Comparison of ENCODE assay signal across 1 cellular context in the genomic region with DNA sequence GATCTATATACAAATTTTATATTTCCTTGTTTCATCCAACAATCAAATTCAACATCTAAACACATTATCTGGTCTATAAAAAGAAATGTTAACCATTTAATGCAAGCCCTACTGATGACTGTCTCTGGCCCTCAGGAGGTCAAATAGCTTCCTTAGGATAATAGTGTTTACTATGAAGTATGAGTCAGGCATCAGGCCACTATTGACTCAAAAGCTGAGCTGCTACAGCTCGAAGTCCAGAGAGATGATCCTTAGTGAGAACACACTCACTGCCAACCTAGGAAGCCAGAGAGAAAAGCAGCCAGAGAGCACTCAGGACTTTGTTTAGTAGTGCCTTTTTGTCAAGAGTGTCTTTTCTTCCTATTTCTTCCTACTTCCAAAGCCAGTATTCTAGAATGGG.
A peak's percentile ranks its signal among the peaks of the same experiment; 100 is the strongest.
TF ChIP-seq lines count a peak whose summit lies in the region.

No MANE protein-coding gene starts in this region.

TF ChIP-seq in HepG2, 621 proteins besides CTCF, POLR2A, EP300 and RAD21 (continued from another document and continues in another):
- TF ChIP-seq ZBTB40 (IDR thresholded peaks at IDR 0.05) (no peak), ZBTB40 (CRISPR knock-in tag; IDR thresholded peaks at IDR 0.05) (no peak), ZNF337 (CRISPR knock-in tag; IDR thresholded peaks at IDR 0.05; ENCODE audit: borderline replicate concordance, low read depth) (no peak), FOXO4 (CRISPR knock-in tag; conservative IDR thresholded peaks at IDR 0.05) (no peak), ZNF704 (CRISPR knock-in tag; IDR thresholded peaks at IDR 0.05; ENCODE audit: borderline replicate concordance) (no peak), ZNF329 (CRISPR knock-in tag; IDR thresholded peaks at IDR 0.05; ENCODE audit: low read depth) (no peak), MTA1 (CRISPR knock-in tag; IDR thresholded peaks at IDR 0.05; ENCODE audit: borderline replicate concordance) (no peak), BCL6 (CRISPR knock-in tag; IDR thresholded peaks at IDR 0.05) (peak; percentile 61; the same call in 1 of the 2 replicates), YY1 (IDR thresholded peaks at IDR 0.05; ENCODE audit: insufficient read depth, insufficient replicate concordance, low read depth, low read length) (no peak), TMF1 (CRISPR knock-in tag; IDR thresholded peaks at IDR 0.05; ENCODE audit: low read depth) (no peak), ZNF441 (CRISPR knock-in tag; IDR thresholded peaks at IDR 0.05; ENCODE audit: borderline replicate concordance) (0 out of 2 replicates have a peak, but pooled peaks have one; percentile 49), MED13 (CRISPR knock-in tag; IDR thresholded peaks at IDR 0.05) (no peak), ZNF772 (CRISPR knock-in tag; IDR thresholded peaks at IDR 0.05) (no peak), ZNF274 (CRISPR knock-in tag; IDR thresholded peaks at IDR 0.05) (no peak), PRMT3 (CRISPR knock-in tag; IDR thresholded peaks at IDR 0.05; ENCODE audit: borderline replicate concordance, low read depth) (no peak), STAT5B (CRISPR knock-in tag; IDR thresholded peaks at IDR 0.05) (no peak), STAG1 (CRISPR knock-in tag; IDR thresholded peaks at IDR 0.05) (peak; percentile 43), YEATS4 (CRISPR knock-in tag; IDR thresholded peaks at IDR 0.05; ENCODE audit: borderline replicate concordance) (peak; percentile 46; the same call in 1 of the 2 replicates), MBD4 (IDR thresholded peaks at IDR 0.05; ENCODE audit: borderline replicate concordance, low read length) (no peak; the same call in 1 of the 2 replicates), LCORL (IDR thresholded peaks at IDR 0.05) (no peak), LCORL (CRISPR knock-in tag; IDR thresholded peaks at IDR 0.05) (no peak), PRPF4 (IDR thresholded peaks at IDR 0.05; ENCODE audit: low read depth, low read length, poor library complexity, severe bottlenecking) (no peak), GPBP1L1 (CRISPR knock-in tag; IDR thresholded peaks at IDR 0.05) (no peak), MYNN (CRISPR knock-in tag; IDR thresholded peaks at IDR 0.05; ENCODE audit: low read depth) (no peak), ZNF263 (CRISPR knock-in tag; IDR thresholded peaks at IDR 0.05) (0 out of 2 replicates have a peak, but pooled peaks have one; percentile 19), ZMYM3 (CRISPR knock-in tag; IDR thresholded peaks at IDR 0.05) (no peak), JUN (CRISPR knock-in tag; IDR thresholded peaks at IDR 0.05) (peak; percentile 88), HNF4G (IDR thresholded peaks at IDR 0.05; ENCODE audit: borderline replicate concordance, low read depth, low read length) (peak; percentile 75; the same call in 1 of the 2 replicates), HNF4G (CRISPR knock-in tag; IDR thresholded peaks at IDR 0.05; ENCODE audit: borderline replicate concordance, low read depth) (peak; percentile 76; the same call in 1 of the 2 replicates), ZSCAN31 (CRISPR knock-in tag; IDR thresholded peaks at IDR 0.05; ENCODE audit: low read depth) (no peak), ZNF446 (CRISPR knock-in tag; IDR thresholded peaks at IDR 0.05) (no peak), NR3C1 (CRISPR knock-in tag; IDR thresholded peaks at IDR 0.05) (no peak), ZSCAN22 (CRISPR knock-in tag; IDR thresholded peaks at IDR 0.05) (no peak), ZNF331 (CRISPR knock-in tag; IDR thresholded peaks at IDR 0.05) (peak; percentile 46; the same call in 1 of the 2 replicates), ZFP41 (CRISPR knock-in tag; IDR thresholded peaks at IDR 0.05; ENCODE audit: borderline replicate concordance) (no peak), ZBTB37 (CRISPR knock-in tag; IDR thresholded peaks at IDR 0.05) (no peak), SMYD3 (CRISPR knock-in tag; IDR thresholded peaks at IDR 0.05) (0 out of 2 replicates have a peak, but pooled peaks have one; percentile 48), SIN3B (IDR thresholded peaks at IDR 0.05; ENCODE audit: low read length) (no peak), THYN1 (CRISPR knock-in tag; IDR thresholded peaks at IDR 0.05; ENCODE audit: borderline replicate concordance, low read depth) (no peak), CEBPB (IDR thresholded peaks at IDR 0.05; ENCODE audit: borderline replicate concordance, low read depth, low read length) (no peak), KDM6A (CRISPR knock-in tag; IDR thresholded peaks at IDR 0.05; ENCODE audit: low read depth) (peak; percentile 86; the same call in 1 of the 2 replicates)
- TF ChIP-seq, protein P1, sequence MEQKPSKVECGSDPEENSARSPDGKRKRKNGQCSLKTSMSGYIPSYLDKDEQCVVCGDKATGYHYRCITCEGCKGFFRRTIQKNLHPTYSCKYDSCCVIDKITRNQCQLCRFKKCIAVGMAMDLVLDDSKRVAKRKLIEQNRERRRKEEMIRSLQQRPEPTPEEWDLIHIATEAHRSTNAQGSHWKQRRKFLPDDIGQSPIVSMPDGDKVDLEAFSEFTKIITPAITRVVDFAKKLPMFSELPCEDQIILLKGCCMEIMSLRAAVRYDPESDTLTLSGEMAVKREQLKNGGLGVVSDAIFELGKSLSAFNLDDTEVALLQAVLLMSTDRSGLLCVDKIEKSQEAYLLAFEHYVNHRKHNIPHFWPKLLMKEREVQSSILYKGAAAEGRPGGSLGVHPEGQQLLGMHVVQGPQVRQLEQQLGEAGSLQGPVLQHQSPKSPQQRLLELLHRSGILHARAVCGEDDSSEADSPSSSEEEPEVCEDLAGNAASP (CRISPR knock-in tag; IDR thresholded peaks at IDR 0.05; ENCODE audit: borderline replicate concordance): peak; percentile 73; the same call in 1 of the 2 replicates
- TF ChIP-seq, protein P2, sequence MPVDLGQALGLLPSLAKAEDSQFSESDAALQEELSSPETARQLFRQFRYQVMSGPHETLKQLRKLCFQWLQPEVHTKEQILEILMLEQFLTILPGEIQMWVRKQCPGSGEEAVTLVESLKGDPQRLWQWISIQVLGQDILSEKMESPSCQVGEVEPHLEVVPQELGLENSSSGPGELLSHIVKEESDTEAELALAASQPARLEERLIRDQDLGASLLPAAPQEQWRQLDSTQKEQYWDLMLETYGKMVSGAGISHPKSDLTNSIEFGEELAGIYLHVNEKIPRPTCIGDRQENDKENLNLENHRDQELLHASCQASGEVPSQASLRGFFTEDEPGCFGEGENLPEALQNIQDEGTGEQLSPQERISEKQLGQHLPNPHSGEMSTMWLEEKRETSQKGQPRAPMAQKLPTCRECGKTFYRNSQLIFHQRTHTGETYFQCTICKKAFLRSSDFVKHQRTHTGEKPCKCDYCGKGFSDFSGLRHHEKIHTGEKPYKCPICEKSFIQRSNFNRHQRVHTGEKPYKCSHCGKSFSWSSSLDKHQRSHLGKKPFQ (CRISPR knock-in tag; IDR thresholded peaks at IDR 0.05; ENCODE audit: insufficient replicate concordance): peak; percentile 73
- TF ChIP-seq, protein P3, sequence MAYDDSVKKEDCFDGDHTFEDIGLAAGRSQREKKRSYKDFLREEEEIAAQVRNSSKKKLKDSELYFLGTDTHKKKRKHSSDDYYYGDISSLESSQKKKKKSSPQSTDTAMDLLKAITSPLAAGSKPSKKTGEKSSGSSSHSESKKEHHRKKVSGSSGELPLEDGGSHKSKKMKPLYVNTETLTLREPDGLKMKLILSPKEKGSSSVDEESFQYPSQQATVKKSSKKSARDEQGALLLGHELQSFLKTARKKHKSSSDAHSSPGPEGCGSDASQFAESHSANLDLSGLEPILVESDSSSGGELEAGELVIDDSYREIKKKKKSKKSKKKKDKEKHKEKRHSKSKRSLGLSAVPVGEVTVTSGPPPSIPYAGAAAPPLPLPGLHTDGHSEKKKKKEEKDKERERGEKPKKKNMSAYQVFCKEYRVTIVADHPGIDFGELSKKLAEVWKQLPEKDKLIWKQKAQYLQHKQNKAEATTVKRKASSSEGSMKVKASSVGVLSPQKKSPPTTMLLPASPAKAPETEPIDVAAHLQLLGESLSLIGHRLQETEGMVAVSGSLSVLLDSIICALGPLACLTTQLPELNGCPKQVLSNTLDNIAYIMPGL (CRISPR knock-in tag; IDR thresholded peaks at IDR 0.05; ENCODE audit: borderline replicate concordance in 1 of 2, low read depth in 1 of 2): no peak
